In the genomic region with DNA sequence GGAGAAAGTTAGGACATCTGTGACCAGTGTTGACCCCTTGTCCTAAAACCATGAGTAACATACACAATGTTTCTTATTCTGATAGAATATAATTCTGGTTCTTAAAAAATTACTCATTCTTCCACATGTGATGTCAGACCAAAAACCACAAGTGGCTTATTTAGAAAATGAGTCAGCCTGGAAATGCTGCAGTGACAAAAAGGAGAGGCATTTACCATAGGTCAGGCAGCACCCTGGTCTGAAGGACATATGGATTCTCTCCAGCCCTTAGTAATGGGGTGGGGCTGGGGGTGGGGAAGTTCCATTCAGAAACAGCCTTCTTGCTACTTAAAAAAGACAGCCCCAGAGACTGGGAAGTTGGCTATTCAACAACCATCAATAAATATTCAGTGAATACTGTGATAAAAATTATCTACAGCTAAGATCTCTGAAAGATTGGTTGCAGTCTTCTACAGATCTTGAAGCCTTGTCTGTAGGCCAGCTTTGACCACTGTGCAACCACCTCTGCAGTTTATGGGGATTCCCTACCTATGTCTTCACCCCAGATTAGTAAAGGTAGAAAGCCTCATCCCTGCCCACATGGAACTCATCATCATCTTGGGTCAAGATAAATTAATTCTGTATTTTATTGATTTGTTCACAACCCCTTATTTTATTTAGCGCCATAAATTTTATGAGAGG, we compare ENCODE assay signal across 1 cellular context.
A peak's percentile ranks its signal among the peaks of the same experiment; 100 is the strongest.
TF ChIP-seq lines count a peak whose summit lies in the region.

No MANE protein-coding gene starts in this region.

TF ChIP-seq in HepG2, 621 proteins besides CTCF, POLR2A, EP300 and RAD21:
- TF ChIP-seq ZNF275 (CRISPR knock-in tag; IDR thresholded peaks at IDR 0.05; ENCODE audit: borderline replicate concordance) (no peak), PRMT3 (CRISPR knock-in tag; IDR thresholded peaks at IDR 0.05; ENCODE audit: borderline replicate concordance, low read depth) (no peak), POLR2AphosphoS5 (IDR thresholded peaks at IDR 0.05; ENCODE audit: low read depth, low read length) (no peak), ZSCAN25 (CRISPR knock-in tag; IDR thresholded peaks at IDR 0.05) (no peak), CBX5 (CRISPR knock-in tag; IDR thresholded peaks at IDR 0.05; ENCODE audit: borderline replicate concordance) (no peak), MAFK (conservative IDR thresholded peaks at IDR 0.05 in 1 of 2, IDR thresholded peaks at IDR 0.05 in 1 of 2; ENCODE audit: low read length in 2 of 2) (peak; percentile 46 to 65), ELF4 (CRISPR knock-in tag; IDR thresholded peaks at IDR 0.05; ENCODE audit: borderline replicate concordance) (no peak), MAFF (IDR thresholded peaks at IDR 0.05; ENCODE audit: low read depth, low read length) (peak; percentile 61), ZNF264 (CRISPR knock-in tag; IDR thresholded peaks at IDR 0.05) (no peak), ATF7-NPFF (CRISPR knock-in tag; IDR thresholded peaks at IDR 0.05; ENCODE audit: low read depth) (no peak), SPEN (CRISPR knock-in tag; IDR thresholded peaks at IDR 0.05; ENCODE audit: low read depth) (no peak), TCF7L2 (IDR thresholded peaks at IDR 0.05; ENCODE audit: low read depth, low read length) (no peak), NONO (IDR thresholded peaks at IDR 0.05) (no peak), NONO (CRISPR knock-in tag; conservative IDR thresholded peaks at IDR 0.05) (no peak), ZBTB10 (CRISPR knock-in tag; IDR thresholded peaks at IDR 0.05; ENCODE audit: borderline replicate concordance) (no peak), DNMT3B (CRISPR knock-in tag; conservative IDR thresholded peaks at IDR 0.05) (no peak), ZNF414 (CRISPR knock-in tag; IDR thresholded peaks at IDR 0.05) (no peak), ZNF766 (CRISPR knock-in tag; IDR thresholded peaks at IDR 0.05; ENCODE audit: borderline replicate concordance) (no peak), ZNF674 (CRISPR knock-in tag; IDR thresholded peaks at IDR 0.05; ENCODE audit: low read depth) (no peak), TIGD3 (CRISPR knock-in tag; IDR thresholded peaks at IDR 0.05; ENCODE audit: borderline replicate concordance) (no peak), ZNF12 (CRISPR knock-in tag; IDR thresholded peaks at IDR 0.05) (peak; percentile 75), ZNF749 (CRISPR knock-in tag; IDR thresholded peaks at IDR 0.05; ENCODE audit: borderline replicate concordance) (no peak), FOSL2 (CRISPR knock-in tag; IDR thresholded peaks at IDR 0.05) (peak; percentile 63), TP53 (CRISPR knock-in tag; conservative IDR thresholded peaks at IDR 0.05) (no peak), ZNF251 (CRISPR knock-in tag; IDR thresholded peaks at IDR 0.05) (no peak), SMAD3 (CRISPR knock-in tag; IDR thresholded peaks at IDR 0.05) (no peak)
- TF ChIP-seq, protein P1, sequence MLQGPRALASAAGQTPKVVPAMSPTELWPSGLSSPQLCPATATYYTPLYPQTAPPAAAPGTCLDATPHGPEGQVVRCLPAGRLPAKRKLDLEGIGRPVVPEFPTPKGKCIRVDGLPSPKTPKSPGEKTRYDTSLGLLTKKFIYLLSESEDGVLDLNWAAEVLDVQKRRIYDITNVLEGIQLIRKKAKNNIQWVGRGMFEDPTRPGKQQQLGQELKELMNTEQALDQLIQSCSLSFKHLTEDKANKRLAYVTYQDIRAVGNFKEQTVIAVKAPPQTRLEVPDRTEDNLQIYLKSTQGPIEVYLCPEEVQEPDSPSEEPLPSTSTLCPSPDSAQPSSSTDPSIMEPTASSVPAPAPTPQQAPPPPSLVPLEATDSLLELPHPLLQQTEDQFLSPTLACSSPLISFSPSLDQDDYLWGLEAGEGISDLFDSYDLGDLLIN (CRISPR knock-in tag; IDR thresholded peaks at IDR 0.05; ENCODE audit: borderline replicate concordance): no peak
- TF ChIP-seq, protein P2, sequence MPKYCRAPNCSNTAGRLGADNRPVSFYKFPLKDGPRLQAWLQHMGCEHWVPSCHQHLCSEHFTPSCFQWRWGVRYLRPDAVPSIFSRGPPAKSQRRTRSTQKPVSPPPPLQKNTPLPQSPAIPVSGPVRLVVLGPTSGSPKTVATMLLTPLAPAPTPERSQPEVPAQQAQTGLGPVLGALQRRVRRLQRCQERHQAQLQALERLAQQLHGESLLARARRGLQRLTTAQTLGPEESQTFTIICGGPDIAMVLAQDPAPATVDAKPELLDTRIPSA (CRISPR knock-in tag; IDR thresholded peaks at IDR 0.05; ENCODE audit: borderline replicate concordance): no peak
TF ChIP-seq in HepG2: peak in this region for 4.
